Comparison of ENCODE assay signal across 8 cellular contexts in genomic region chr17:49567871-49568694, GRCh38. TPM values are rescaled to one million over a fixed set of nuclear protein-coding genes. Genes with fewer than 3 reads are reported as not detected.
A peak's percentile ranks its signal among the peaks of the same experiment; 100 is the strongest.
DNase-seq lines count a peak whose midpoint lies in the region; ATAC-seq lines count a peak whose summit lies in the region.

No MANE protein-coding gene starts in this region.

- H3K4me3 Mint-ChIP-seq in activated CD8-positive, alpha-beta T cell treated with anti-CD3 and anti-CD28 coated beads, Interleukin-2, amount 10 ng/mL, durations not matched to agents 7 days and 5 days: peak overlapping the region; percentile 56
- peak overlapping the region; percentile 59 for H3K4me3 Mint-ChIP-seq in memory B cell

- ATAC-seq in HG02981 (IDR thresholded peaks at IDR 0.05; ENCODE audit: unreplicated experiment) (peak; percentile 42), memory B cell (ENCODE audit: low read depth) (peak; percentile 52), GM21717 (IDR thresholded peaks at IDR 0.05; ENCODE audit: unreplicated experiment) (no peak)
- ATAC-seq in activated CD8-positive, alpha-beta T cell treated with anti-CD3 and anti-CD28 coated beads, Interleukin-2, amount 10 ng/mL, durations not matched to agents 7 days and 5 days: peak; percentile 50

- peak; percentile 72 for DNase-seq in DMS114 treated with DMSO at 0.1 percent for 48 hours (lab: John Stamatoyannopoulos, UW; ENCODE audit: unreplicated experiment)
- DNase-seq in NCI-H82 (lab: John Stamatoyannopoulos, UW): peak; percentile 90
- DNase-seq in activated CD8-positive, alpha-beta T cell treated with anti-CD3 and anti-CD28 coated beads, Interleukin-2, amount 10 ng/mL, durations not matched to agents 7 days and 5 days: peak; percentile 88
- DNase-seq in effector CD8-positive, alpha-beta T cell (lab: John Stamatoyannopoulos, UW): peak; percentile 76
- peak; percentile 88 to 92 for DNase-seq in memory B cell (ENCODE audit: low spot score in 2 of 2)
- DNase-seq in stimulated activated CD4-positive, alpha-beta T cell treated with anti-CD3 and anti-CD28 coated beads, TNF-alpha, amount 100 ng/mL, for 4 hours (ENCODE audit: low read depth in 3 of 3): peak; percentile 65 to 77 (median 73)

- no peak overlapping the region for H3K27ac Mint-ChIP-seq in activated CD8-positive, alpha-beta T cell treated with anti-CD3 and anti-CD28 coated beads, Interleukin-2, amount 10 ng/mL, durations not matched to agents 7 days and 5 days
- H3K27ac Mint-ChIP-seq in memory B cell: no peak overlapping the region

- POLR2A ChIA-PET in activated CD8-positive, alpha-beta T cell treated with anti-CD3 and anti-CD28 coated beads, Interleukin-2, amount 10 ng/mL, durations not matched to agents 7 days and 5 days (lab: Charles Lee): interaction anchor here (0.6 to 1.0 kb wide), 5 partner anchors 9 to 430 kb away, joined by 3 to 4 read pairs (median 3); partner anchors contain the start of gene SLC35B1

- CTCF ChIA-PET in activated CD8-positive, alpha-beta T cell treated with anti-CD3 and anti-CD28 coated beads, Interleukin-2, amount 10 ng/mL, durations not matched to agents 7 days and 5 days (lab: Charles Lee): interaction anchor here (0.6 to 16.6 kb wide), 24 partner anchors 9 to 429 kb away, joined by 3 to 514 read pairs (median 5); partner anchors contain the start of gene SLC35B1

- H3K27me3 Mint-ChIP-seq in activated CD8-positive, alpha-beta T cell treated with anti-CD3 and anti-CD28 coated beads, Interleukin-2, amount 10 ng/mL, durations not matched to agents 7 days and 5 days (ENCODE audit: low read depth): peaks cover 30% of the 10 kb centered on the region
- H3K27me3 Mint-ChIP-seq in memory B cell: peaks cover 18% of the 10 kb centered on the region

- peaks cover 35% of the 10 kb centered on the region for H3K4me1 Mint-ChIP-seq in activated CD8-positive, alpha-beta T cell treated with anti-CD3 and anti-CD28 coated beads, Interleukin-2, amount 10 ng/mL, durations not matched to agents 7 days and 5 days (ENCODE audit: low read depth)
- peaks cover 8% of the 10 kb centered on the region for H3K4me1 Mint-ChIP-seq in memory B cell

- no peaks in the 10 kb centered on the region for H3K9me3 Mint-ChIP-seq in activated CD8-positive, alpha-beta T cell treated with anti-CD3 and anti-CD28 coated beads, Interleukin-2, amount 10 ng/mL, durations not matched to agents 7 days and 5 days (ENCODE audit: insufficient read depth)
- no peaks in the 10 kb centered on the region for H3K9me3 Mint-ChIP-seq in memory B cell

- no peaks in the 10 kb centered on the region for H3K36me3 Mint-ChIP-seq in activated CD8-positive, alpha-beta T cell treated with anti-CD3 and anti-CD28 coated beads, Interleukin-2, amount 10 ng/mL, durations not matched to agents 7 days and 5 days (ENCODE audit: low read depth)
- H3K36me3 Mint-ChIP-seq in memory B cell: no peaks in the 10 kb centered on the region

RNA-seq across cellular contexts. Expression of gene NXPH3, which starts 7.6 kb away (rescaled TPM):
- not detected for total RNA-seq in activated CD8-positive, alpha-beta T cell treated with anti-CD3 and anti-CD28 coated beads, Interleukin-2, amount 10 ng/mL, durations not matched to agents 7 days and 5 days
